Comparison of ENCODE assay signal across 1 cellular context in the genomic region with DNA sequence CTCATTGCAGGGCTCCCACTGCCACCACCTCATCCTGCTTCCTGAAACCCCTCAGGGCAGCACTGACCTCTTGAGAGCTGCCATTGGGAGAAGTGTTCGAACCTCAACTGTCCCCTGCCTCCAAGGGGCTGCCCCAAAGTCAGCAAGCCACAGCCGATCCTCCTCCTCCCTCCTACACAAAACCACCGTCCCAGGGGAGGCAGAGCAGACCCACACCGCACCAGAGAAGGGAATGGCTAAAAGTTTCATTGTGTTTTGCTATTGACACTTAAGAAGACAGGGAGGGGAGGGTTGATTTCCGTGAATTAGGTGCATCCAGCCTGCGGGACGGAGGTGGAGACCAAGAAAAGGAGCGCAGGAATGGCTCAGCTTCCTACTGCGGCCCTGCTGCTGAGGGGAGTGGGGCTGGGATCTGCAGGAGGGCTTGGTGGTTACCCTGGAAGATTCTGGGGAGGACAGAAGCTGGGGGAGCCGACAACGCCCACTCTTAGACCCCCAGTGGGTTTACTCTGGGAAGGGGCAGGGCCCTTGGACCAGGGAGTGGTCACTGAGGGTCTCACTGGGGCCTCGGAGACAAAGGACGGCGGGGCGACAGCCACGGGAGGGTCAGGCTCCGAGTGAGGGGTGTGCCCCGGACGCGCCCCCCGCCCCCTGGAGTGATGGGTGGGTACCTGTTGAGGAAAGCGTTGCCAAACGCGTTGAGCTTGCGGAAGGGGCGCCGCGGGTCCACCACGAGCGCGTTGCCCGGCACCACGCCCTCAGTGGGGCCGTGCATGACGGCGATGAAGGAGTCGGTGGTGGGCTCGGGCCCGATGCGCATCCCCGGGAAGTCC.
TF ChIP-seq lines count a peak whose summit lies in the region.

No MANE protein-coding gene starts in this region.

TF ChIP-seq in H1, 55 proteins besides CTCF, POLR2A, EP300 and RAD21:
- TF ChIP-seq SP1 (IDR thresholded peaks at IDR 0.05; ENCODE audit: low read depth, low read length) (no peak), KDM1A (IDR thresholded peaks at IDR 0.05; ENCODE audit: borderline replicate concordance, low read length) (no peak), CTBP2 (IDR thresholded peaks at IDR 0.05; ENCODE audit: borderline replicate concordance, insufficient read depth, insufficient read length, low read length) (no peak), KDM4A (IDR thresholded peaks at IDR 0.05; ENCODE audit: low read depth, low read length, severe bottlenecking) (peak; percentile 18), RBBP5 (IDR thresholded peaks at IDR 0.05; ENCODE audit: borderline replicate concordance, low read depth, low read length) (0 out of 2 replicates have a peak, but pooled peaks have one; percentile 22), EZH2 (IDR thresholded peaks at IDR 0.05; ENCODE audit: low read depth, low read length, severe bottlenecking) (peak; percentile 39)
- TF ChIP-seq, protein P1, sequence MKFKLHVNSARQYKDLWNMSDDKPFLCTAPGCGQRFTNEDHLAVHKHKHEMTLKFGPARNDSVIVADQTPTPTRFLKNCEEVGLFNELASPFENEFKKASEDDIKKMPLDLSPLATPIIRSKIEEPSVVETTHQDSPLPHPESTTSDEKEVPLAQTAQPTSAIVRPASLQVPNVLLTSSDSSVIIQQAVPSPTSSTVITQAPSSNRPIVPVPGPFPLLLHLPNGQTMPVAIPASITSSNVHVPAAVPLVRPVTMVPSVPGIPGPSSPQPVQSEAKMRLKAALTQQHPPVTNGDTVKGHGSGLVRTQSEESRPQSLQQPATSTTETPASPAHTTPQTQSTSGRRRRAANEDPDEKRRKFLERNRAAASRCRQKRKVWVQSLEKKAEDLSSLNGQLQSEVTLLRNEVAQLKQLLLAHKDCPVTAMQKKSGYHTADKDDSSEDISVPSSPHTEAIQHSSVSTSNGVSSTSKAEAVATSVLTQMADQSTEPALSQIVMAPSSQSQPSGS (IDR thresholded peaks at IDR 0.05; ENCODE audit: low read length) = no peak
